1 cellular context compared by ENCODE assay signal in the genomic region with DNA sequence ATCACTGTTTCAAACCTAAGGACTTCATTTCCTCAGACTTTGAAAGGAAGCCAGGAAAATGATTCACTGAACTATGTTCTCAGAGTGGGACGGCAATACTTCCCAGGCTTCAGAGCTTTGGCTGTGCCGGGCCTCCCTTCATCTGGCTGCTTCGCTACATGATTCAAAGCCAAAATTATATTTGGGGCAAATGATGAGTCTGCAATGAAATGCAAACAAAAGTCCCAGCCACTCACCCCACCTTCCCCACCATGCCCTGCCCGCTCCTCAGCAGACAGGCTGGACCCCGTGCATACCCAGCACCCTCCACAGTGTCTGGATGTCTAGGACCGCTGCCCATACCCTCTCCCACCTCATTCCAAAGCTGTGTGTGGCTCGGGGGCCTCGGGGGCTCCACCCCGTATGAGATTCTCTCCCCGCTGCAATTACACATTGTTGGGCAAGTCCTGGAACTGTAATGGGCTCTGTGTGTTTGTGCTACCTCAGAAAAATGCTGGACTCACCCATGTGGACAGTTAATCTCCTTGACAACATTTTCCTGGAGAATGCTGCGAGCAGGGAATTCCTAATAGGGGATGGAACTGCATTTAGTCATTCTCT.
TF ChIP-seq lines count a peak whose summit lies in the region.

No MANE protein-coding gene starts in this region.

TF ChIP-seq in IMR-90, 13 proteins besides CTCF, POLR2A, EP300 and RAD21 (continued from another document):
- TF ChIP-seq, protein P1, sequence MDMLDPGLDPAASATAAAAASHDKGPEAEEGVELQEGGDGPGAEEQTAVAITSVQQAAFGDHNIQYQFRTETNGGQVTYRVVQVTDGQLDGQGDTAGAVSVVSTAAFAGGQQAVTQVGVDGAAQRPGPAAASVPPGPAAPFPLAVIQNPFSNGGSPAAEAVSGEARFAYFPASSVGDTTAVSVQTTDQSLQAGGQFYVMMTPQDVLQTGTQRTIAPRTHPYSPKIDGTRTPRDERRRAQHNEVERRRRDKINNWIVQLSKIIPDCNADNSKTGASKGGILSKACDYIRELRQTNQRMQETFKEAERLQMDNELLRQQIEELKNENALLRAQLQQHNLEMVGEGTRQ (IDR thresholded peaks at IDR 0.05; ENCODE audit: low read depth, low read length) = no peak; the same call in 1 of the 2 replicates
